Comparison of ENCODE assay signal across 9 cellular contexts in genomic region chrX:123450217-123450616, GRCh38.
DNase-seq lines count a peak whose midpoint lies in the region; ATAC-seq and TF ChIP-seq lines count a peak whose summit lies in the region.
"Had no signal": no experiment of that assay in that cellular context is flagged by ENCODE, and none has a peak within 500 bp of the region (broad histone marks: within the 10 kb centered on the region; RNA-seq: fewer than 3 reads in every experiment).

No MANE protein-coding gene starts in this region.

- H3K4me1 ChIP-seq in effector memory CD4-positive, alpha-beta T cell (ENCODE audit: control insufficient read depth, insufficient read depth, low read length, poor library complexity, severe bottlenecking): no peaks in the 10 kb centered on the region

- H3K9me3 ChIP-seq in effector memory CD4-positive, alpha-beta T cell (ENCODE audit: control insufficient read depth, low read length): no peaks in the 10 kb centered on the region

- H3K36me3 Mint-ChIP-seq in endothelial cell (ENCODE audit: low read depth, unreplicated experiment): no peaks in the 10 kb centered on the region

- H3K27ac Mint-ChIP-seq in endothelial cell (ENCODE audit: unreplicated experiment): no peak overlapping the region

- H3K4me3 ChIP-seq in LNCaP clone FGC (ENCODE audit: low read depth, low read length) (no peak overlapping the region), retinal pigment epithelial cell (ENCODE audit: low read length) (no peak overlapping the region)
- H3K4me3 ChIP-seq in effector memory CD4-positive, alpha-beta T cell (ENCODE audit: insufficient read depth, low read depth, low read length, poor library complexity, severe bottlenecking): no peak overlapping the region

- H3K4me1 Mint-ChIP-seq in endothelial cell (ENCODE audit: unreplicated experiment): no peaks in the 10 kb centered on the region

- H3K27ac ChIP-seq in effector memory CD4-positive, alpha-beta T cell (ENCODE audit: insufficient read depth, low read length, poor library complexity, severe bottlenecking): no peak overlapping the region

- H3K36me3 ChIP-seq in effector memory CD4-positive, alpha-beta T cell (ENCODE audit: control insufficient read depth, insufficient read depth, low read length): no peaks in the 10 kb centered on the region

- ATAC-seq in GM19324 (IDR thresholded peaks at IDR 0.05; ENCODE audit: low FRiP score, unreplicated experiment): no peak

- H3K4me3 Mint-ChIP-seq in endothelial cell (ENCODE audit: unreplicated experiment): no peak overlapping the region

- peak; percentile 6 for DNase-seq in SIG-M5 treated with dmso at 0.1 percent for 504 hours (lab: John Stamatoyannopoulos, UW; ENCODE audit: unreplicated experiment)
- no peak for DNase-seq in SIG-M5 (lab: John Stamatoyannopoulos, UW)
- DNase-seq in LNCaP clone FGC (ENCODE audit: low read depth): no peak
- peak; percentile 4 for DNase-seq in endothelial cell (ENCODE audit: low spot score)
- no peak for DNase-seq in retinal pigment epithelial cell (ENCODE audit: low read depth)
- no peak for DNase-seq in AG20443 (ENCODE audit: low spot score)
- no peak for DNase-seq in effector memory CD4-positive, alpha-beta T cell
- DNase-seq: glutamatergic neuron had no signal

- no peaks in the 10 kb centered on the region for H3K9me3 Mint-ChIP-seq in endothelial cell (ENCODE audit: unreplicated experiment)

- peaks cover 2% of the 10 kb centered on the region for H3K27me3 Mint-ChIP-seq in endothelial cell (ENCODE audit: unreplicated experiment)

- TF ChIP-seq CTCF in LNCaP clone FGC (IDR thresholded peaks at IDR 0.05; ENCODE audit: control insufficient read depth, extremely low read depth, insufficient read depth) (peak; percentile 52), endothelial cell (IDR thresholded peaks at IDR 0.05; ENCODE audit: unreplicated experiment) (peak; percentile 36), retinal pigment epithelial cell (conservative IDR thresholded peaks at IDR 0.05; ENCODE audit: low read depth, low read length) (peak; percentile 57)

- no peaks in the 10 kb centered on the region for H3K27me3 ChIP-seq in effector memory CD4-positive, alpha-beta T cell (replicated peaks; ENCODE audit: control insufficient read depth, insufficient read depth, low read length, poor library complexity, severe bottlenecking)

Comparison
In these comparisons a context has a peak if more than half of its experiments do, and no peak if none do; other contexts are left out.
1. DNase-seq: peak in SIG-M5 treated with dmso at 0.1 percent for 504 hours (single experiment) and endothelial cell (single experiment); none in SIG-M5 (single experiment), LNCaP clone FGC (single experiment), retinal pigment epithelial cell (single experiment), AG20443 (single experiment) and effector memory CD4-positive, alpha-beta T cell (0 of 3).
2. Peak in every context shown above with its lines, with median percentiles within 50 percentile points of each other: CTCF ChIP-seq.